In genomic region chr15:98504998-98505397, GRCh38 we compare ENCODE assay signal across 1 cellular context.
TF ChIP-seq lines count a peak whose summit lies in the region.

No MANE protein-coding gene starts in this region.

TF ChIP-seq in GM23338, 12 proteins besides CTCF, POLR2A, EP300 and RAD21 (continued from another document):
- TF ChIP-seq ETS1 (IDR thresholded peaks at IDR 0.05), result no peak
- TF ChIP-seq ZNF331 (CRISPR knock-in tag; IDR thresholded peaks at IDR 0.05; ENCODE audit: low read depth), result no peak
- TF ChIP-seq REST (IDR thresholded peaks at IDR 0.05; ENCODE audit: unreplicated experiment), result no peak
- no peak for TF ChIP-seq POLR2AphosphoS5 (IDR thresholded peaks at IDR 0.05; ENCODE audit: low read depth)
- TF ChIP-seq EZH2phosphoT487 (IDR thresholded peaks at IDR 0.05; ENCODE audit: unreplicated experiment), result no peak
- no peak for TF ChIP-seq NANOG (IDR thresholded peaks at IDR 0.05; ENCODE audit: borderline replicate concordance)
- no peak for TF ChIP-seq JUNB (IDR thresholded peaks at IDR 0.05; ENCODE audit: unreplicated experiment)
